In the genomic region with DNA sequence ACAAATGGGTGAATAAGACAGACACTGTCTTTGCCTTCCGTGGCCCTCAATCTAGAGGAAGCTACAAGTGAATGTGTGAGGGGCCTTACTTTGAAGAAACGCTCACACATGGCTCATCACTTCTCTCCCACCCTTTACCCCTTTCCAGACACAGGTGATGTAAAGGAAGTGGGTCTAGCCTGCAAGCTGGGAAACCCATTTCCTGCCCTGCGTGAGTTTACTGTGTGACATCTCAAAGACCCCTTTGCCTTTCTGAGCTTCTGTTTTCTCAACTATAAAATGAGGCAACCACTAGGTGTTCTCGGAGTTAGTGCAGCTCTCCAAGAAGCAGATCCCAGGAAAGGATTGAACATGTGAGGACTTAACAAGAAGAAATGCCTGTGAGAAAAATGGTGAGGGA, we compare ENCODE assay signal across 25 cellular contexts. TPM values are rescaled to one million over a fixed set of nuclear protein-coding genes. Genes with fewer than 3 reads are reported as not detected.
"Had no signal": no experiment of that assay in that cellular context is flagged by ENCODE, and none has a peak within 500 bp of the region (broad histone marks: within the 10 kb centered on the region; RNA-seq: fewer than 3 reads in every experiment).

No MANE protein-coding gene starts in this region.

- ATAC-seq: activated T-helper 17 cell treated with anti-CD3 and anti-CD28 coated beads, Interleukin-2, amount 50 U/mL, for 72 hours; Panc1; Right ventricle myocardium inferior; T-cell had no signal

- DNase-seq: activated B cell treated with CpG ODN at 0.5 μM for 24 hours; activated CD4-positive, alpha-beta memory T cell treated with anti-CD3 and anti-CD28 coated beads for 36 hours; activated CD4-positive, alpha-beta T cell treated with anti-CD3 and anti-CD28 coated beads for 1 hour; activated CD4-positive, alpha-beta T cell treated with anti-CD3 and anti-CD28 coated beads, Interleukin-2, amount 10 ng/mL, durations not matched to agents 24 days and 14 days; activated gamma-delta T cell; activated naive CD4-positive, alpha-beta T cell treated with anti-CD3 and anti-CD28 coated beads for 36 hours; activated T-cell treated with anti-CD3 and anti-CD28 coated beads for 4 hours; activated T-cell treated with anti-CD3 and anti-CD28 coated beads, Interleukin-2, amount 50 U/mL, for 48 hours; amygdala; KBM-7; NCI-H1092 treated with DMSO at 0.1 percent for 48 hours; NCI-H1694 treated with DMSO at 0.1 percent for 48 hours; NCI-H2029 treated with DMSO at 0.1 percent for 48 hours; NCI-H510A treated with DMSO at 0.1 percent for 48 hours; NCI-H69; NK-92 treated with Interleukin-12 subunit alpha and Interleukin-12 subunit beta, amount 100 ng/mL, for 24 hours; OCI-M1; RPMI8226; T-cell; T-helper 2 cell; T1000 had no signal

- H3K4me3 ChIP-seq: SK-N-MC had no signal

- H3K27ac ChIP-seq: SK-N-MC had no signal

RNA-seq across cellular contexts. Expression of gene LMO2, which starts 43.1 kb away (rescaled TPM):
- total RNA-seq: activated CD4-positive, alpha-beta memory T cell treated with anti-CD3 and anti-CD28 coated beads for 36 hours; activated CD4-positive, alpha-beta T cell treated with anti-CD3 and anti-CD28 coated beads, Interleukin-2, amount 10 ng/mL, durations not matched to agents 24 days and 14 days; activated naive CD4-positive, alpha-beta T cell treated with anti-CD3 and anti-CD28 coated beads for 36 hours; activated T-helper 17 cell treated with anti-CD3 and anti-CD28 coated beads, Interleukin-2, amount 50 U/mL, for 72 hours had no signal
